Comparison of ENCODE assay signal across 1 cellular context in genomic region chr3:58414538-58415197, GRCh38.
TF ChIP-seq lines count a peak whose summit lies in the region.

No MANE protein-coding gene starts in this region.

TF ChIP-seq in GM23338, 12 proteins besides CTCF, POLR2A, EP300 and RAD21 (continued from another document):
- no peak for TF ChIP-seq ZNF462 (CRISPR knock-in tag; IDR thresholded peaks at IDR 0.05)
- TF ChIP-seq STAT1 (IDR thresholded peaks at IDR 0.05; ENCODE audit: unreplicated experiment) = no peak
- TF ChIP-seq ZNF114 (CRISPR knock-in tag; IDR thresholded peaks at IDR 0.05) = no peak
- no peak for TF ChIP-seq EZH2phosphoT487 (IDR thresholded peaks at IDR 0.05; ENCODE audit: unreplicated experiment)
- TF ChIP-seq EZH2 (IDR thresholded peaks at IDR 0.05; ENCODE audit: low read depth, unreplicated experiment) = no peak
- no peak for TF ChIP-seq NANOG (IDR thresholded peaks at IDR 0.05; ENCODE audit: borderline replicate concordance)
- TF ChIP-seq CREB1 (CRISPR knock-in tag; IDR thresholded peaks at IDR 0.05; ENCODE audit: low read depth) = no peak
- no peak for TF ChIP-seq ZNF331 (CRISPR knock-in tag; IDR thresholded peaks at IDR 0.05; ENCODE audit: low read depth)
- TF ChIP-seq ETS1 (IDR thresholded peaks at IDR 0.05) = no peak
- no peak for TF ChIP-seq JUNB (IDR thresholded peaks at IDR 0.05; ENCODE audit: unreplicated experiment)
- TF ChIP-seq POLR2AphosphoS5 (IDR thresholded peaks at IDR 0.05; ENCODE audit: low read depth) = no peak
